8 cellular contexts compared by ENCODE assay signal in the genomic region with DNA sequence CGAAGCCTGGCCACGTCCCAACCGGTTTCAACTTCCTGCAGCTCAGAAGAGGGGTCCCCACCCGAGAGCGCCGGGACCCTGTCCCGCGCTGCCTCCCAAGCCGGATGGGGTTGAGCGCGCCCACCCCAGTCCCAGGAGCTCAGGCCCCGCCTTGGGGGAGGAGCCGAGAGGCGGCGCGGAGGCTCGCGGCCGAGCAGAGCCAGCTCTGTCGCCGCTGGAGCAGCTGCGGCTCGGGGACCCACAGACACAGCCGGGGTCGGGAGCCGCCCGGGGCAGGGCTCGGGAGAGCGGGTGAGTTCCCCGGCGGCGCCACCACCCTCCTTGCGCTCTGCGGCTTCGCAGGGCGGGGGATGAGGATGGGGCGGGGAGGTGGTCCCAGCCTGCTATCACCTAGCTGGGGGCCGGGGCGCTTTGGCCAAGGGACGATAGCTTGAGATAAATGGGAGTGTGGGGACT. TPM values are rescaled to one million over a fixed set of nuclear protein-coding genes. Genes with fewer than 3 reads are reported as not detected.
DNase-seq lines count a peak whose midpoint lies in the region; ATAC-seq, FAIRE-seq and TF ChIP-seq lines count a peak whose summit lies in the region.

A gene (plus strand): TSS at position 196 of the 456 bp plus-strand sequence. CDS start 30,229 bp downstream, outside the sequence.

- H3K4me3 ChIP-seq in GM08714 (ENCODE audit: low read length) (peak within 1 kb of the TSS; percentile 81), HEK293 (ENCODE audit: low read depth, low read length) (peak within 1 kb of the TSS; percentile 40), epithelial cell of esophagus (ENCODE audit: low read length) (peak within 1 kb of the TSS; percentile 16)
- peak within 1 kb of the TSS; percentile 86 for H3K4me3 ChIP-seq in naive thymus-derived CD4-positive, alpha-beta T cell (ENCODE audit: low read length)

- no peak for TF ChIP-seq CTCF in HEK293 (tag by site-specific recombination; IDR thresholded peaks at IDR 0.05)
- TF ChIP-seq CTCF in epithelial cell of esophagus (IDR thresholded peaks at IDR 0.05; ENCODE audit: insufficient read depth, low read depth, low read length, missing control alignments), result no peak

- peak within 1 kb of the TSS; percentile 81 to 95 (median 92) for H3K4me3 Mint-ChIP-seq in naive thymus-derived CD4-positive, alpha-beta T cell

- DNase-seq in NCI-H2171 (lab: John Stamatoyannopoulos, UW) (peak; percentile 60), epithelial cell of esophagus (ENCODE audit: low read depth) (no peak), RCC 7860 (ENCODE audit: low spot score) (no peak)
- DNase-seq in activated CD8-positive, alpha-beta memory T cell treated with anti-CD3 and anti-CD28 coated beads, Interleukin-2, amount 50 U/mL, for 1 hour (ENCODE audit: extremely low read depth), result peak; percentile 59
- DNase-seq in naive thymus-derived CD4-positive, alpha-beta T cell, result peak; percentile 62 to 83 (median 74)
- DNase-seq in stimulated activated CD8-positive, alpha-beta memory T cell treated with anti-CD3 and anti-CD28 coated beads, Interleukin-7, amount 100 ng/mL, for 4 hours (ENCODE audit: low read depth in 2 of 2), result peak; percentile 59 to 79

- H3K4me1 ChIP-seq in HEK293 (ENCODE audit: control insufficient read depth, insufficient read depth, low read length), result no peaks in the 10 kb centered on the region
- H3K4me1 ChIP-seq in naive thymus-derived CD4-positive, alpha-beta T cell (ENCODE audit: control insufficient read depth in 2 of 2, insufficient read depth in 2 of 2, low read length in 2 of 2), result peaks cover 33 to 47% of the 10 kb centered on the region in 2 donors

- H3K36me3 Mint-ChIP-seq in naive thymus-derived CD4-positive, alpha-beta T cell, result peaks cover 3 to 25% (median 4%) of the 10 kb centered on the region in 5 donors

- no peaks in the 10 kb centered on the region for H3K27me3 ChIP-seq in naive thymus-derived CD4-positive, alpha-beta T cell (ENCODE audit: control insufficient read depth in 2 of 2, insufficient read depth in 2 of 2, low read length in 2 of 2)

- ATAC-seq in naive thymus-derived CD4-positive, alpha-beta T cell, result peak; percentile 72

- H3K36me3 ChIP-seq in HEK293 (ENCODE audit: control insufficient read depth in 2 of 2, insufficient read depth in 1 of 2, low read length in 2 of 2), result no peaks in the 10 kb centered on the region
- peaks cover 0 to 12% (median 0%) of the 10 kb centered on the region in 3 experiments for H3K36me3 ChIP-seq in naive thymus-derived CD4-positive, alpha-beta T cell (ENCODE audit: control insufficient read depth in 2 of 3, insufficient read depth in 3 of 3, low read length in 3 of 3)

- peak within 1 kb of the TSS; percentile 85 to 100 (median 97) for H3K27ac Mint-ChIP-seq in naive thymus-derived CD4-positive, alpha-beta T cell

- H3K9me3 ChIP-seq in HEK293 (ENCODE audit: control insufficient read depth, insufficient read depth, low read depth, low read length), result no peaks in the 10 kb centered on the region
- H3K9me3 ChIP-seq in naive thymus-derived CD4-positive, alpha-beta T cell (ENCODE audit: control insufficient read depth in 2 of 3, low read length in 3 of 3), result no peaks in the 10 kb centered on the region

- peaks cover 0 to 5% (median 0%) of the 10 kb centered on the region in 11 donors for H3K9me3 Mint-ChIP-seq in naive thymus-derived CD4-positive, alpha-beta T cell

- CTCF ChIA-PET in HEK293 (lab: Yijun Ruan, JAX), result interaction anchor here (0.6 to 1.3 kb wide), 6 partner anchors 15 to 358 kb away, joined by 3 to 11 read pairs (median 4); no protein-coding TSS in a partner anchor
- CTCF ChIA-PET in naive thymus-derived CD4-positive, alpha-beta T cell (lab: Charles Lee), result interaction anchor here (1.0 to 2.8 kb wide), 6 partner anchors 35 to 157 kb away, joined by 3 to 10 read pairs (median 4); a partner anchor contains a TSS

- no peak for FAIRE-seq in RCC 7860 (lab: Jason Lieb, UNC)

- H3K27ac ChIP-seq in HEK293 (ENCODE audit: extremely low read depth, low read depth, low read length), result no peak within 1 kb of the TSS; the same call in 1 of the 2 replicates
- peak within 1 kb of the TSS; percentile 99 for H3K27ac ChIP-seq in naive thymus-derived CD4-positive, alpha-beta T cell (ENCODE audit: low read depth, low read length)

- intact Hi-C loops in naive thymus-derived CD4-positive, alpha-beta T cell (cut with micrococcal nuclease), result loop anchor here (1.0 to 5.0 kb wide), 12 partner anchors 15 to 159 kb away; a partner anchor contains a TSS

- H3K27me3 Mint-ChIP-seq in naive thymus-derived CD4-positive, alpha-beta T cell, result peaks cover 0 to 3% (median 0%) of the 10 kb centered on the region in 5 donors

- H3K4me1 Mint-ChIP-seq in naive thymus-derived CD4-positive, alpha-beta T cell, result peaks cover 36 to 58% (median 53%) of the 10 kb centered on the region in 7 donors

- POLR2A ChIA-PET in HEK293 (lab: Yijun Ruan, JAX), result interaction anchor here (0.6 to 1.2 kb wide), 3 partner anchors 20 to 1150 kb away, joined by 3 to 5 read pairs (median 4); a partner anchor contains a TSS
- POLR2A ChIA-PET in naive thymus-derived CD4-positive, alpha-beta T cell (lab: Charles Lee), result interaction anchor here (0.8 to 3.8 kb wide), 13 partner anchors 16 to 156 kb away, joined by 3 to 50 read pairs (median 4); a partner anchor contains a TSS

TF ChIP-seq in HEK293, 187 proteins besides CTCF, POLR2A, EP300 and RAD21 (continues in another document):
- TF ChIP-seq GFI1B (tag by site-specific recombination; IDR thresholded peaks at IDR 0.05), result no peak
- TF ChIP-seq TCF7L2 (IDR thresholded peaks at IDR 0.05; ENCODE audit: borderline replicate concordance, low read depth, low read length), result no peak
- TF ChIP-seq, protein P1, sequence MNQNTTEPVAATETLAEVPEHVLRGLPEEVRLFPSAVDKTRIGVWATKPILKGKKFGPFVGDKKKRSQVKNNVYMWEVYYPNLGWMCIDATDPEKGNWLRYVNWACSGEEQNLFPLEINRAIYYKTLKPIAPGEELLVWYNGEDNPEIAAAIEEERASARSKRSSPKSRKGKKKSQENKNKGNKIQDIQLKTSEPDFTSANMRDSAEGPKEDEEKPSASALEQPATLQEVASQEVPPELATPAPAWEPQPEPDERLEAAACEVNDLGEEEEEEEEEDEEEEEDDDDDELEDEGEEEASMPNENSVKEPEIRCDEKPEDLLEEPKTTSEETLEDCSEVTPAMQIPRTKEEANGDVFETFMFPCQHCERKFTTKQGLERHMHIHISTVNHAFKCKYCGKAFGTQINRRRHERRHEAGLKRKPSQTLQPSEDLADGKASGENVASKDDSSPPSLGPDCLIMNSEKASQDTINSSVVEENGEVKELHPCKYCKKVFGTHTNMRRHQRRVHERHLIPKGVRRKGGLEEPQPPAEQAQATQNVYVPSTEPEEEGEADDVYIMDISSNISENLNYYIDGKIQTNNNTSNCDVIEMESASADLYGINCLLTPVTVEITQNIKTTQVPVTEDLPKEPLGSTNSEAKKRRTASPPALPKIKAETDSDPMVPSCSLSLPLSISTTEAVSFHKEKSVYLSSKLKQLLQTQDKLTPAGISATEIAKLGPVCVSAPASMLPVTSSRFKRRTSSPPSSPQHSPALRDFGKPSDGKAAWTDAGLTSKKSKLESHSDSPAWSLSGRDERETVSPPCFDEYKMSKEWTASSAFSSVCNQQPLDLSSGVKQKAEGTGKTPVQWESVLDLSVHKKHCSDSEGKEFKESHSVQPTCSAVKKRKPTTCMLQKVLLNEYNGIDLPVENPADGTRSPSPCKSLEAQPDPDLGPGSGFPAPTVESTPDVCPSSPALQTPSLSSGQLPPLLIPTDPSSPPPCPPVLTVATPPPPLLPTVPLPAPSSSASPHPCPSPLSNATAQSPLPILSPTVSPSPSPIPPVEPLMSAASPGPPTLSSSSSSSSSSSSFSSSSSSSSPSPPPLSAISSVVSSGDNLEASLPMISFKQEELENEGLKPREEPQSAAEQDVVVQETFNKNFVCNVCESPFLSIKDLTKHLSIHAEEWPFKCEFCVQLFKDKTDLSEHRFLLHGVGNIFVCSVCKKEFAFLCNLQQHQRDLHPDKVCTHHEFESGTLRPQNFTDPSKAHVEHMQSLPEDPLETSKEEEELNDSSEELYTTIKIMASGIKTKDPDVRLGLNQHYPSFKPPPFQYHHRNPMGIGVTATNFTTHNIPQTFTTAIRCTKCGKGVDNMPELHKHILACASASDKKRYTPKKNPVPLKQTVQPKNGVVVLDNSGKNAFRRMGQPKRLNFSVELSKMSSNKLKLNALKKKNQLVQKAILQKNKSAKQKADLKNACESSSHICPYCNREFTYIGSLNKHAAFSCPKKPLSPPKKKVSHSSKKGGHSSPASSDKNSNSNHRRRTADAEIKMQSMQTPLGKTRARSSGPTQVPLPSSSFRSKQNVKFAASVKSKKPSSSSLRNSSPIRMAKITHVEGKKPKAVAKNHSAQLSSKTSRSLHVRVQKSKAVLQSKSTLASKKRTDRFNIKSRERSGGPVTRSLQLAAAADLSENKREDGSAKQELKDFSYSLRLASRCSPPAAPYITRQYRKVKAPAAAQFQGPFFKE (tag by site-specific recombination; IDR thresholded peaks at IDR 0.05; ENCODE audit: borderline replicate concordance), result no peak
- TF ChIP-seq, protein P2, sequence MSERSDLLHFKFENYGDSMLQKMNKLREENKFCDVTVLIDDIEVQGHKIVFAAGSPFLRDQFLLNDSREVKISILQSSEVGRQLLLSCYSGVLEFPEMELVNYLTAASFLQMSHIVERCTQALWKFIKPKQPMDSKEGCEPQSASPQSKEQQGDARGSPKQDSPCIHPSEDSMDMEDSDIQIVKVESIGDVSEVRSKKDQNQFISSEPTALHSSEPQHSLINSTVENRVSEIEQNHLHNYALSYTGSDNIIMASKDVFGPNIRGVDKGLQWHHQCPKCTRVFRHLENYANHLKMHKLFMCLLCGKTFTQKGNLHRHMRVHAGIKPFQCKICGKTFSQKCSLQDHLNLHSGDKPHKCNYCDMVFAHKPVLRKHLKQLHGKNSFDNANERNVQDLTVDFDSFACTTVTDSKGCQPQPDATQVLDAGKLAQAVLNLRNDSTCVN (tag by site-specific recombination; optimal IDR thresholded peaks at IDR 0.05), result peak; percentile 68
- TF ChIP-seq EGR2 (tag by site-specific recombination; IDR thresholded peaks at IDR 0.05; ENCODE audit: low read depth), result no peak

RNA-seq across cellular contexts. Expression of the gene that starts here (rescaled TPM):
- 10 to 100 TPM; 20.8 to 75.4 (median 22.0) TPM for total RNA-seq in naive thymus-derived CD4-positive, alpha-beta T cell
- polyA plus RNA-seq in naive thymus-derived CD4-positive, alpha-beta T cell, result 10 to 100 TPM; 11.4 to 19.8 TPM

Comparison
In these comparisons a context has a peak if more than half of its experiments do, and no peak if none do; other contexts are left out.
1. H3K4me3 ChIP-seq: peak in every context shown above with its lines; median percentile 86 in naive thymus-derived CD4-positive, alpha-beta T cell; 81 in GM08714; 40 in HEK293; 16 in epithelial cell of esophagus.
2. DNase-seq: peak in NCI-H2171 (single experiment), activated CD8-positive, alpha-beta memory T cell treated with anti-CD3 and anti-CD28 coated beads, Interleukin-2, amount 50 U/mL, for 1 hour (single experiment), naive thymus-derived CD4-positive, alpha-beta T cell (9 of 9) and stimulated activated CD8-positive, alpha-beta memory T cell treated with anti-CD3 and anti-CD28 coated beads, Interleukin-7, amount 100 ng/mL, for 4 hours (2 of 2); none in epithelial cell of esophagus (single experiment) and RCC 7860 (single experiment).